ENCODE assay signal across 8 cellular contexts in the genomic region with DNA sequence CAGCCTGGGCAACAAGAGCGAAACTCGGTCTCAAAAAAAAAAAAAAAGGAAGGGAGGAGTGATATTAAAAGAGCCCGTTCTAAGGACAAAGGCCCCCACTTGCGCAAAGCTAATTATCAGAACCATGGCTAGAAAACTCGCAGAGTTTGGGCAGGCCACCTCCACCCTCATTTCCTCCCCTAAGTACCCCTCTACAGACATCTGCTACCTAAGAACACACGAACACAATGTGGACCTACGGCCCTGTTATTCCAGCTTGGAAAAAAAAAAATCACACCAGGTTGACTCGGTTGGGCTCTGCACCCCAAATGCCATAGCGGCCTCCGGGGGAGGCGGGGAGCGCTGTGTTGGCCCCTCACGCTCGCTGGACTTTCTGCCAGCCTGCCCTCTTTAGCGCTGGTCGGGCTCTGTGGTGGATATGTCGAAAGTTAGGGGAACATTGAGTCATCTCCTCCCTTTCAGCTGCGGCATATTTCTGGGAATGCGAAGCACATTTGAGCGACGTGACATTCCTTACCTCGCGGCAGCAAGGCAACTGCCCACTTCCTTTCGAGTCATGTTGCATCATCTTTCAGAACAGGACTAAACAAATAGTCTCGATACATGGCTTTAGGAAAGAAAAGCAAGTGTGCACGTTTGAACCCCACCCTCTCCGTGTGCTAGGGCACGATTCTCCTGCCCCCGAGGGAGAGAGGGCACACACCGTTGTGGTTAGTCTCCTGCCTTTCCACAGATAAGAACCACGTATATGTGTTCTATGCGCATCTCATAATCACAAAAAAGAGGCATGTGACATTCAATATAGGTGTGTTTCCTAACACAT.
DNase-seq lines count a peak whose midpoint lies in the region; ATAC-seq and TF ChIP-seq lines count a peak whose summit lies in the region.

No MANE protein-coding gene starts in this region.

- ATAC-seq in upper lobe of right lung (peak; percentile 92), HG02588 (IDR thresholded peaks at IDR 0.05; ENCODE audit: unreplicated experiment) (no peak)

- H3K27me3 ChIP-seq in upper lobe of right lung: no peaks in the 10 kb centered on the region

- H3K4me3 Mint-ChIP-seq in activated T-helper 1 cell treated with anti-CD3 and anti-CD28 coated beads, Interleukin-12 subunit alpha, Interleukin-12 subunit beta, Interleukin-2, Interleukin-4 antibody, amounts not matched to agents 30 ng/mL and 10 ng/mL and 1 ng/mL, durations not matched to agents 14 hours and 24 hours and 36 hours: peak overlapping the region; percentile 51
- peak overlapping the region in 4 of 5 donors; percentile 17 to 65 (median 36) for H3K4me3 Mint-ChIP-seq in immature natural killer cell

- H3K27me3 Mint-ChIP-seq in activated T-helper 1 cell treated with anti-CD3 and anti-CD28 coated beads, Interleukin-12 subunit alpha, Interleukin-12 subunit beta, Interleukin-2, Interleukin-4 antibody, amounts not matched to agents 30 ng/mL and 10 ng/mL and 1 ng/mL, durations not matched to agents 14 hours and 24 hours and 36 hours (ENCODE audit: insufficient read depth): peaks cover 19% of the 10 kb centered on the region
- H3K27me3 Mint-ChIP-seq in immature natural killer cell (ENCODE audit: low read depth in 3 of 3): peaks cover 8 to 14% (median 13%) of the 10 kb centered on the region in 3 donors

- peak overlapping the region; percentile 90 for H3K27ac ChIP-seq in upper lobe of right lung

- H3K4me1 Mint-ChIP-seq in activated T-helper 1 cell treated with anti-CD3 and anti-CD28 coated beads, Interleukin-12 subunit alpha, Interleukin-12 subunit beta, Interleukin-2, Interleukin-4 antibody, amounts not matched to agents 30 ng/mL and 10 ng/mL and 1 ng/mL, durations not matched to agents 14 hours and 24 hours and 36 hours (ENCODE audit: low read depth): peaks cover 22% of the 10 kb centered on the region
- peaks cover 14 to 20% of the 10 kb centered on the region in 2 donors for H3K4me1 Mint-ChIP-seq in immature natural killer cell

- peak overlapping the region; percentile 10 for H3K4me3 ChIP-seq in upper lobe of right lung

- no peaks in the 10 kb centered on the region for H3K9me3 Mint-ChIP-seq in activated T-helper 1 cell treated with anti-CD3 and anti-CD28 coated beads, Interleukin-12 subunit alpha, Interleukin-12 subunit beta, Interleukin-2, Interleukin-4 antibody, amounts not matched to agents 30 ng/mL and 10 ng/mL and 1 ng/mL, durations not matched to agents 14 hours and 24 hours and 36 hours
- H3K9me3 Mint-ChIP-seq in immature natural killer cell: no peaks in the 10 kb centered on the region

- H3K9me3 ChIP-seq in upper lobe of right lung: no peaks in the 10 kb centered on the region

- H3K27ac Mint-ChIP-seq in activated T-helper 1 cell treated with anti-CD3 and anti-CD28 coated beads, Interleukin-12 subunit alpha, Interleukin-12 subunit beta, Interleukin-2, Interleukin-4 antibody, amounts not matched to agents 30 ng/mL and 10 ng/mL and 1 ng/mL, durations not matched to agents 14 hours and 24 hours and 36 hours: no peak overlapping the region
- peak overlapping the region in 2 of 6 donors; percentile 26 to 78 for H3K27ac Mint-ChIP-seq in immature natural killer cell

- TF ChIP-seq CTCF in upper lobe of right lung (IDR thresholded peaks at IDR 0.05): no peak

- DNase-seq in stimulated activated CD4-positive, alpha-beta T cell treated with anti-CD3 and anti-CD28 coated beads, Interleukin-15, amount 100 ng/mL, for 24 hours: peak; percentile 21
- DNase-seq in stimulated activated CD4-positive, alpha-beta T cell treated with anti-CD3 and anti-CD28 coated beads, Interleukin-4, amount 100 ng/mL, for 4 hours: no peak
- no peak for DNase-seq in activated T-helper 1 cell treated with anti-CD3 and anti-CD28 coated beads, Interleukin-12 subunit alpha, Interleukin-12 subunit beta, Interleukin-2, Interleukin-4 antibody, amounts not matched to agents 30 ng/mL and 10 ng/mL and 1 ng/mL, durations not matched to agents 14 hours and 24 hours and 36 hours (ENCODE audit: low spot score)
- no peak for DNase-seq in immature natural killer cell
- peak; percentile 85 for DNase-seq in upper lobe of right lung
- DNase-seq in NCI-H1436 (lab: John Stamatoyannopoulos, UW): no peak
- no peak for DNase-seq in NCI-H187 treated with DMSO at 0.1 percent for 48 hours (lab: John Stamatoyannopoulos, UW)

- intact Hi-C loops in activated T-helper 1 cell treated with anti-CD3 and anti-CD28 coated beads, Interleukin-12 subunit alpha, Interleukin-12 subunit beta, Interleukin-2, Interleukin-4 antibody, amounts not matched to agents 30 ng/mL and 10 ng/mL and 1 ng/mL, durations not matched to agents 14 hours and 24 hours and 36 hours (cut with micrococcal nuclease): no loop called here
- intact Hi-C loops in upper lobe of right lung (cut with DNase I): no loop called here

- H3K36me3 ChIP-seq in upper lobe of right lung: no peaks in the 10 kb centered on the region

- H3K4me1 ChIP-seq in upper lobe of right lung: peaks cover 22% of the 10 kb centered on the region

- H3K36me3 Mint-ChIP-seq in activated T-helper 1 cell treated with anti-CD3 and anti-CD28 coated beads, Interleukin-12 subunit alpha, Interleukin-12 subunit beta, Interleukin-2, Interleukin-4 antibody, amounts not matched to agents 30 ng/mL and 10 ng/mL and 1 ng/mL, durations not matched to agents 14 hours and 24 hours and 36 hours (ENCODE audit: low read depth): peaks cover 4% of the 10 kb centered on the region
- H3K36me3 Mint-ChIP-seq in immature natural killer cell: peaks cover 0 to 5% (median 0%) of the 10 kb centered on the region in 3 donors

Comparison
In these comparisons a context has a peak if more than half of its experiments do, and no peak if none do; other contexts are left out.
1. DNase-seq: peak in stimulated activated CD4-positive, alpha-beta T cell treated with anti-CD3 and anti-CD28 coated beads, Interleukin-15, amount 100 ng/mL, for 24 hours (single experiment) and upper lobe of right lung (single experiment); none in stimulated activated CD4-positive, alpha-beta T cell treated with anti-CD3 and anti-CD28 coated beads, Interleukin-4, amount 100 ng/mL, for 4 hours (0 of 2), activated T-helper 1 cell treated with anti-CD3 and anti-CD28 coated beads, Interleukin-12 subunit alpha, Interleukin-12 subunit beta, Interleukin-2, Interleukin-4 antibody, amounts not matched to agents 30 ng/mL and 10 ng/mL and 1 ng/mL, durations not matched to agents 14 hours and 24 hours and 36 hours (single experiment), immature natural killer cell (0 of 3), NCI-H1436 (single experiment) and NCI-H187 treated with DMSO at 0.1 percent for 48 hours (single experiment).